In genomic region chr1:110225756-110226404, GRCh38 we compare ENCODE assay signal across 6 cellular contexts.
"Had no signal": no experiment of that assay in that cellular context is flagged by ENCODE, and none has a peak within 500 bp of the region (broad histone marks: within the 10 kb centered on the region; RNA-seq: fewer than 3 reads in every experiment).

No MANE protein-coding gene starts in this region.

- H3K9me3 Mint-ChIP-seq: GM23338, H9, IgD-negative memory B cell had no signal

- H3K4me3 ChIP-seq: GM23338 had no signal

- H3K27ac Mint-ChIP-seq: GM23338, IgD-negative memory B cell had no signal

- H3K4me2 ChIP-seq: GM23338 had no signal

- H3K27ac ChIP-seq: HL-60 had no signal

- H3K27me3 Mint-ChIP-seq: IgD-negative memory B cell had no signal

- H2AFZ ChIP-seq: GM23338 had no signal

- H3K4me3 Mint-ChIP-seq: GM23338, H9, IgD-negative memory B cell had no signal

- DNase-seq: H9, HCEC 1CT had no signal

- ATAC-seq: GM23338, HepG2 had no signal
